Comparison of ENCODE assay signal across 14 cellular contexts in genomic region chr6:119620846-119621570, GRCh38.
A peak's percentile ranks its signal among the peaks of the same experiment; 100 is the strongest.
DNase-seq lines count a peak whose midpoint lies in the region; ATAC-seq and TF ChIP-seq lines count a peak whose summit lies in the region.
"Had no signal": no experiment of that assay in that cellular context is flagged by ENCODE, and none has a peak within 500 bp of the region (broad histone marks: within the 10 kb centered on the region; RNA-seq: fewer than 3 reads in every experiment).

No MANE protein-coding gene starts in this region.

- H3K4me1 Mint-ChIP-seq in MCF 10A (ENCODE audit: insufficient read depth, unreplicated experiment) = peaks cover 17% of the 10 kb centered on the region
- H3K4me1 Mint-ChIP-seq in activated CD4-positive, alpha-beta T cell treated with anti-CD3 and anti-CD28 coated beads for 36 hours = no peaks in the 10 kb centered on the region

- POLR2A ChIA-PET in MCF 10A (lab: Yijun Ruan, JAX) = interaction anchor here (0.6 kb wide), 1 partner anchor 19 kb away, joined by 3 read pairs; no protein-coding TSS in a partner anchor
- POLR2A ChIA-PET in activated CD4-positive, alpha-beta T cell treated with anti-CD3 and anti-CD28 coated beads for 36 hours (lab: Charles Lee) = no interaction called here

- H3K27ac ChIP-seq in breast epithelium = no peak overlapping the region
- H3K27ac ChIP-seq: pancreas, upper lobe of left lung had no signal

- no peaks in the 10 kb centered on the region for H3K27me3 Mint-ChIP-seq in MCF 10A (ENCODE audit: insufficient read depth, unreplicated experiment)
- H3K27me3 Mint-ChIP-seq in activated CD4-positive, alpha-beta T cell treated with anti-CD3 and anti-CD28 coated beads for 36 hours = peaks cover 3% of the 10 kb centered on the region

- no peak for TF ChIP-seq POLR2A in breast epithelium (IDR thresholded peaks at IDR 0.05)

- H3K9me3 Mint-ChIP-seq in MCF 10A (ENCODE audit: unreplicated experiment) = no peaks in the 10 kb centered on the region
- peaks cover 3% of the 10 kb centered on the region for H3K9me3 Mint-ChIP-seq in activated CD4-positive, alpha-beta T cell treated with anti-CD3 and anti-CD28 coated beads for 36 hours (ENCODE audit: low read depth)

- no peak overlapping the region for H3K4me3 Mint-ChIP-seq in MCF 10A (ENCODE audit: unreplicated experiment)
- H3K4me3 Mint-ChIP-seq in activated CD4-positive, alpha-beta T cell treated with anti-CD3 and anti-CD28 coated beads for 36 hours = no peak overlapping the region

- H3K9me3 ChIP-seq in breast epithelium = no peaks in the 10 kb centered on the region
- H3K9me3 ChIP-seq: pancreas, upper lobe of left lung had no signal

- BruUV-seq in MCF 10A (replicated peaks; lab: Mats Ljungman, UMichigan) = no TSS peak

- H3K36me3 Mint-ChIP-seq in MCF 10A (ENCODE audit: insufficient read depth, unreplicated experiment) = no peaks in the 10 kb centered on the region
- H3K36me3 Mint-ChIP-seq in activated CD4-positive, alpha-beta T cell treated with anti-CD3 and anti-CD28 coated beads for 36 hours (ENCODE audit: low read depth) = no peaks in the 10 kb centered on the region

- no peaks in the 10 kb centered on the region for H3K36me3 ChIP-seq in breast epithelium
- H3K36me3 ChIP-seq: pancreas, upper lobe of left lung had no signal

- TF ChIP-seq CTCF in MCF 10A (IDR thresholded peaks at IDR 0.05; ENCODE audit: unreplicated experiment) (no peak), breast epithelium (IDR thresholded peaks at IDR 0.05) (no peak)

- intact Hi-C loops in MCF 10A (cut with micrococcal nuclease) = loop anchor here (10.0 kb wide), 1 partner anchor 176 kb away; no protein-coding TSS in a partner anchor
- intact Hi-C loops in breast epithelium (cut with DNase I; ENCODE audit: low total_unique reads) = no loop called here
- intact Hi-C loops in activated CD4-positive, alpha-beta T cell treated with anti-CD3 and anti-CD28 coated beads for 36 hours (cut with DNase I, micrococcal nuclease) = no loop called here

- CTCF ChIA-PET in MCF 10A (lab: Yijun Ruan, JAX) = no interaction called here
- CTCF ChIA-PET in activated CD4-positive, alpha-beta T cell treated with anti-CD3 and anti-CD28 coated beads for 36 hours (lab: Charles Lee) = no interaction called here

- DNase-seq in MCF 10A (ENCODE audit: unreplicated experiment) (peak; percentile 76), breast epithelium (ENCODE audit: low spot score in 2 of 2) (no peak), amniotic stem cell (lab: John Stamatoyannopoulos, UW) (peak; percentile 62), iris pigment epithelial cell (ENCODE audit: low read depth) (peak; percentile 69), NCI-H1694 treated with DMSO at 0.1 percent for 48 hours (lab: John Stamatoyannopoulos, UW) (no peak)
- no peak for DNase-seq in central memory CD4-positive, alpha-beta T cell
- no peak for DNase-seq in activated CD4-positive, alpha-beta T cell treated with anti-CD3 and anti-CD28 coated beads for 36 hours
- DNase-seq: 8988T, left colon, MM.1S, NCI-H526, pancreas, upper lobe of left lung had no signal

- H3K27me3 ChIP-seq in breast epithelium = no peaks in the 10 kb centered on the region
- H3K27me3 ChIP-seq: pancreas, upper lobe of left lung had no signal

- peak overlapping the region; percentile 86 for H3K27ac Mint-ChIP-seq in MCF 10A (ENCODE audit: low read depth, unreplicated experiment)
- no peak overlapping the region for H3K27ac Mint-ChIP-seq in activated CD4-positive, alpha-beta T cell treated with anti-CD3 and anti-CD28 coated beads for 36 hours

- H3K4me1 ChIP-seq in breast epithelium = no peaks in the 10 kb centered on the region
- H3K4me1 ChIP-seq: pancreas, upper lobe of left lung had no signal

- ATAC-seq in activated CD4-positive, alpha-beta T cell treated with anti-CD3 and anti-CD28 coated beads for 36 hours = no peak
- no peak for ATAC-seq in HG02885 (IDR thresholded peaks at IDR 0.05; ENCODE audit: poor library complexity, unreplicated experiment)
- ATAC-seq: left colon had no signal

- H3K4me3 ChIP-seq in breast epithelium = no peak overlapping the region
- H3K4me3 ChIP-seq: pancreas, upper lobe of left lung had no signal

Comparison
In these comparisons a context has a peak if more than half of its experiments do, and no peak if none do; other contexts are left out.
1. DNase-seq: peak in MCF 10A (single experiment), amniotic stem cell (single experiment) and iris pigment epithelial cell (single experiment); none in breast epithelium (0 of 2), central memory CD4-positive, alpha-beta T cell (single experiment), activated CD4-positive, alpha-beta T cell treated with anti-CD3 and anti-CD28 coated beads for 36 hours (single experiment) and NCI-H1694 treated with DMSO at 0.1 percent for 48 hours (single experiment).